Comparison of ENCODE assay signal across 10 cellular contexts in genomic region chr21:41880153-41880552, GRCh38. TPM values are rescaled to one million over a fixed set of nuclear protein-coding genes. Genes with fewer than 3 reads are reported as not detected.
DNase-seq lines count a peak whose midpoint lies in the region; ATAC-seq and TF ChIP-seq lines count a peak whose summit lies in the region.
"Had no signal": no experiment of that assay in that cellular context is flagged by ENCODE, and none has a peak within 500 bp of the region (broad histone marks: within the 10 kb centered on the region; RNA-seq: fewer than 3 reads in every experiment).

No MANE protein-coding gene starts in this region.

- H3K27ac ChIP-seq in hepatocyte (peak overlapping the region; percentile 90), thoracic aorta (no peak overlapping the region)

- WGBS in hepatocyte (ENCODE audit: low lambda C conversion rate, missing lambda C conversion rate), result 90% methylated on average over 9 of the region's 9 CpGs

- no peaks in the 10 kb centered on the region for H3K9me2 ChIP-seq in hepatocyte (replicated peaks; ENCODE audit: insufficient read depth)

- ATAC-seq in activated CD8-positive, alpha-beta memory T cell treated with anti-CD3 and anti-CD28 coated beads, Interleukin-2, amount 10 ng/mL, durations not matched to agents 7 days and 5 days, result no peak
- no peak for ATAC-seq in activated B cell treated with CpG ODN at 0.5 μM for 24 hours (ENCODE audit: low read depth)
- ATAC-seq in thoracic aorta (ENCODE audit: insufficient number of reproducible peaks, low FRiP score, low read depth), result no peak
- no peak for ATAC-seq in HG02852 (IDR thresholded peaks at IDR 0.05; ENCODE audit: unreplicated experiment)

- no peaks in the 10 kb centered on the region for H3K36me3 Mint-ChIP-seq in activated CD8-positive, alpha-beta memory T cell treated with anti-CD3 and anti-CD28 coated beads, Interleukin-2, amount 10 ng/mL, durations not matched to agents 7 days and 5 days
- peaks cover 2% of the 10 kb centered on the region for H3K36me3 Mint-ChIP-seq in activated B cell treated with CpG ODN at 0.5 μM for 24 hours (ENCODE audit: low read depth)

- H3K27me3 ChIP-seq in hepatocyte (no peaks in the 10 kb centered on the region), thoracic aorta (replicated peaks; ENCODE audit: insufficient read depth) (no peaks in the 10 kb centered on the region)
- H3K27me3 ChIP-seq: vagina had no signal

- H3K4me3 ChIP-seq in hepatocyte (peak overlapping the region; percentile 57), thoracic aorta (peak overlapping the region; percentile 87)

- H3K27ac Mint-ChIP-seq in activated CD8-positive, alpha-beta memory T cell treated with anti-CD3 and anti-CD28 coated beads, Interleukin-2, amount 10 ng/mL, durations not matched to agents 7 days and 5 days, result no peak overlapping the region
- peak overlapping the region; percentile 93 for H3K27ac Mint-ChIP-seq in activated B cell treated with CpG ODN at 0.5 μM for 24 hours

- CTCF ChIA-PET in activated CD8-positive, alpha-beta memory T cell treated with anti-CD3 and anti-CD28 coated beads, Interleukin-2, amount 10 ng/mL, durations not matched to agents 7 days and 5 days (lab: Charles Lee), result interaction anchor here (1.0 to 2.0 kb wide), 6 partner anchors 15 to 238 kb away, joined by 3 to 8 read pairs (median 6); no protein-coding TSS in a partner anchor
- CTCF ChIA-PET in activated B cell treated with CpG ODN at 0.5 μM for 24 hours (lab: Charles Lee), result interaction anchor here (1.0 to 1.9 kb wide), 6 partner anchors 15 to 237 kb away, joined by 3 to 10 read pairs (median 6); no protein-coding TSS in a partner anchor

- H3K4me3 Mint-ChIP-seq in activated CD8-positive, alpha-beta memory T cell treated with anti-CD3 and anti-CD28 coated beads, Interleukin-2, amount 10 ng/mL, durations not matched to agents 7 days and 5 days, result peak overlapping the region; percentile 76
- peak overlapping the region; percentile 90 for H3K4me3 Mint-ChIP-seq in activated B cell treated with CpG ODN at 0.5 μM for 24 hours

- H4K20me1 ChIP-seq in hepatocyte (ENCODE audit: insufficient read depth, poor library complexity, severe bottlenecking), result no peaks in the 10 kb centered on the region

- peak overlapping the region; percentile 78 for H3K4me2 ChIP-seq in hepatocyte

- H3K9me3 Mint-ChIP-seq in activated CD8-positive, alpha-beta memory T cell treated with anti-CD3 and anti-CD28 coated beads, Interleukin-2, amount 10 ng/mL, durations not matched to agents 7 days and 5 days (ENCODE audit: low read depth), result no peaks in the 10 kb centered on the region
- no peaks in the 10 kb centered on the region for H3K9me3 Mint-ChIP-seq in activated B cell treated with CpG ODN at 0.5 μM for 24 hours

- POLR2A ChIA-PET in activated B cell treated with CpG ODN at 0.5 μM for 24 hours (lab: Charles Lee), result interaction anchor here (0.7 to 2.8 kb wide), 8 partner anchors 9 to 241 kb away, joined by 3 to 15 read pairs (median 6); no protein-coding TSS in a partner anchor

- intact Hi-C loops in activated B cell treated with CpG ODN at 0.5 μM for 24 hours (cut with micrococcal nuclease), result no loop called here

- H3K36me3 ChIP-seq in hepatocyte (replicated peaks; ENCODE audit: insufficient read depth, low read depth) (no peaks in the 10 kb centered on the region), thoracic aorta (no peaks in the 10 kb centered on the region)
- H3K36me3 ChIP-seq: vagina had no signal

- TF ChIP-seq CTCF in activated B cell treated with CpG ODN at 0.5 μM for 24 hours (IDR thresholded peaks at IDR 0.05), result no peak
- TF ChIP-seq CTCF in hepatocyte (IDR thresholded peaks at IDR 0.05; ENCODE audit: poor library complexity), result no peak
- no peak for TF ChIP-seq CTCF in thoracic aorta (IDR thresholded peaks at IDR 0.05)

- DNase-seq in activated CD8-positive, alpha-beta memory T cell treated with anti-CD3 and anti-CD28 coated beads, Interleukin-2, amount 10 ng/mL, durations not matched to agents 7 days and 5 days, result no peak
- DNase-seq in activated CD8-positive, alpha-beta memory T cell treated with anti-CD3 and anti-CD28 coated beads for 24 hours, result no peak
- DNase-seq in activated B cell treated with CpG ODN at 0.5 μM for 24 hours (no peak), hepatocyte (ENCODE audit: low spot score) (no peak), thoracic aorta (ENCODE audit: low spot score) (no peak), SHP77 (lab: John Stamatoyannopoulos, UW) (no peak)
- DNase-seq in activated effector memory CD4-positive, alpha-beta T cell treated with anti-CD3 and anti-CD28 coated beads, Interleukin-2, amount 50 U/mL, for 16 hours, result no peak
- DNase-seq: NCI-H1436 treated with DMSO at 0.1 percent for 48 hours had no signal

- peaks cover 22% of the 10 kb centered on the region for H3K4me1 Mint-ChIP-seq in activated CD8-positive, alpha-beta memory T cell treated with anti-CD3 and anti-CD28 coated beads, Interleukin-2, amount 10 ng/mL, durations not matched to agents 7 days and 5 days
- peaks cover 37% of the 10 kb centered on the region for H3K4me1 Mint-ChIP-seq in activated B cell treated with CpG ODN at 0.5 μM for 24 hours

- H3K4me1 ChIP-seq in hepatocyte (ENCODE audit: insufficient read depth), result peaks cover 9% of the 10 kb centered on the region
- peaks cover 3 to 13% of the 10 kb centered on the region in 2 donors for H3K4me1 ChIP-seq in thoracic aorta (ENCODE audit: control insufficient read depth in 1 of 2, low read depth in 2 of 2)

- peak overlapping the region; percentile 93 for H2AFZ ChIP-seq in hepatocyte

- no peaks in the 10 kb centered on the region for H3K9me3 ChIP-seq in hepatocyte (ENCODE audit: low read depth)
- H3K9me3 ChIP-seq in thoracic aorta, result no peaks in the 10 kb centered on the region
- H3K9me3 ChIP-seq: vagina had no signal

- H3K27me3 Mint-ChIP-seq in activated CD8-positive, alpha-beta memory T cell treated with anti-CD3 and anti-CD28 coated beads, Interleukin-2, amount 10 ng/mL, durations not matched to agents 7 days and 5 days, result peaks cover 2% of the 10 kb centered on the region
- no peaks in the 10 kb centered on the region for H3K27me3 Mint-ChIP-seq in activated B cell treated with CpG ODN at 0.5 μM for 24 hours

- H3K79me2 ChIP-seq in hepatocyte, result peaks cover 22% of the 10 kb centered on the region

RNA-seq across cellular contexts. Expression of gene PRDM15, which starts 1.0 kb away (rescaled TPM):
- 10 to 100 TPM; 10.8 to 13.4 TPM for total RNA-seq in activated CD8-positive, alpha-beta memory T cell treated with anti-CD3 and anti-CD28 coated beads, Interleukin-2, amount 10 ng/mL, durations not matched to agents 7 days and 5 days
- 12.8 and 13.6 TPM in 2 replicates for total RNA-seq in activated B cell treated with CpG ODN at 0.5 μM for 24 hours
- 3.1 and 4.7 TPM in 2 replicates for total RNA-seq in hepatocyte
- polyA plus RNA-seq in hepatocyte, result 2.5 and 3.0 TPM in 2 replicates
- 10 to 100 TPM in 1 of 2 donors, 1 to 10 TPM in 1; 9.0 to 14.9 TPM for total RNA-seq in thoracic aorta
